20 cellular contexts compared by ENCODE assay signal in the genomic region with DNA sequence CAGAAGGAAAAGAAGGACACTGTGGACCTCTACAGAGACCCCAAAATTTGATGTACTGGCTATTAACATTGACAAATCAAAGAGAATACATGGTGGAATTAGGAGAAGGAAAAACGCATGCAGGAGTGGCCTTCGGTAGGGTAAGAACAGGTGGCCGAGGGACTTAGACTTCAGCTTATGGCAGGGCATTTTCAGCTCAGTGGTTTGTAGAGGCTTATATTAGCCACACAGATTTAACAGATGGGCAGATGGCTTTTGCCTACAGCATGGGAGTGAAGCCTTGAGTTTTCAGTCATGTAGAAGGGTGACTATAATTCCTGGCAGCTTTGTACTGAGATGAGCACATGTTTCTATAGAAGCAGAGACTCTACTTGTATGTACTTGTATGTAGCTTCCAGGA.
DNase-seq lines count a peak whose midpoint lies in the region; ATAC-seq, FAIRE-seq and TF ChIP-seq lines count a peak whose summit lies in the region.
"Had no signal": no experiment of that assay in that cellular context is flagged by ENCODE, and none has a peak within 500 bp of the region (broad histone marks: within the 10 kb centered on the region; RNA-seq: fewer than 3 reads in every experiment).

No MANE protein-coding gene starts in this region.

- peak; percentile 99 for FAIRE-seq in D721Med (lab: Jason Lieb, UNC)
- FAIRE-seq: H54, HTR-8/SVneo, K562 had no signal

- peaks cover 51% of the 10 kb centered on the region for H3K9me3 ChIP-seq in WERI-Rb-1 (ENCODE audit: severe bottlenecking)

- no peak overlapping the region for H3K4me3 ChIP-seq in WERI-Rb-1 (ENCODE audit: low read depth, low read length)
- H3K4me3 ChIP-seq: K562 had no signal

- no peaks in the 10 kb centered on the region for H3K27me3 ChIP-seq in WERI-Rb-1 (ENCODE audit: insufficient read depth, low read depth, severe bottlenecking)

- ATAC-seq in HG03108 (IDR thresholded peaks at IDR 0.05; ENCODE audit: unreplicated experiment), result no peak
- ATAC-seq: K562 had no signal

- peak overlapping the region; percentile 95 for H3K27ac ChIP-seq in WERI-Rb-1

- H3K36me3 ChIP-seq in WERI-Rb-1, result no peaks in the 10 kb centered on the region; the same call in 1 of the 2 replicates

- DNase-seq in D721Med (ENCODE audit: insufficient read length, low spot score) (peak; percentile 29), NCI-H446 treated with DMSO at 0.1 percent for 48 hours (lab: John Stamatoyannopoulos, UW) (peak; percentile 61), WERI-Rb-1 (peak; percentile 84), retina (peak; percentile 5), NCI-H226 (no peak), COLO668 (lab: John Stamatoyannopoulos, UW; ENCODE audit: unreplicated experiment) (no peak)
- DNase-seq: DMS79 treated with DMSO at 0.1 percent for 48 hours, Kasumi-1, MV-4-11, NCI-H1105 treated with DMSO at 0.1 percent for 48 hours, NCI-H146, NCI-H2029 treated with DMSO at 0.1 percent for 48 hours, NCI-H2227 treated with DMSO at 0.1 percent for 48 hours, NCI-H526, Right ventricle myocardium superior, RPMI8226 had no signal

- no peak for TF ChIP-seq CTCF in D721Med (IDR thresholded peaks at IDR 0.05; ENCODE audit: insufficient read depth, missing control alignments)
- no peak for TF ChIP-seq CTCF in WERI-Rb-1 (IDR thresholded peaks at IDR 0.05; ENCODE audit: low read depth, low read length)

Comparison
In these comparisons a context has a peak if more than half of its experiments do, and no peak if none do; other contexts are left out.
1. DNase-seq: peak in D721Med (single experiment), NCI-H446 treated with DMSO at 0.1 percent for 48 hours (single experiment), WERI-Rb-1 (single experiment) and retina (single experiment); none in NCI-H226 (single experiment) and COLO668 (single experiment).